ENCODE assay signal across 8 cellular contexts in the genomic region with DNA sequence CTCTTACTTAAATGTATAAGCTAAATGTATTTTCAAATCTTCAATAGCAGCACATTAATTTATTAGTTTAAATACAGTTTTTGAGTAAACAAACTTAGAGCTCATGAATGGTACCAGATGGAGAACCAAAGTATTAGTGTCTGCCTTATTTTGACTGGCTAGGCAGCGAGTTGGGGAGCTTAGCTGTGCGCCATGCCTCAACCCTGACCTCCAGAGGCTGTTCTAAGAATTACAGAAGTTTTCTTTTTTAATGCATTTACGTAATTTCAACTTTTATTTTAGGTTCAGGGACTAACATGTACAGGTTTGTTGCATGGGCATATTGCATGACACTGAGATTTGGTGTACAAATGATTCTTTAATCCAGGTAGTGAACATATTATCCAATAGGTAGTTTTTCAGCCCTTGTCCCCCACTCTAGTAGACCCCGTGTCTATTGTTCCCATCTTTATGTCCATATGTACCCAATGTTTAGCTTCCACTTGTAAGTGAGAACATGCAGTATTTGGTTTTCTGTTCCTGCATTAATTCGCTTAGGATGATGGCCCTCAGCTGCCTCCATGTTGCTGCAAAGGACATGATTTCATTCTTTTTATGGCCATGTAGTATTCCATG.
DNase-seq lines count a peak whose midpoint lies in the region; ATAC-seq and TF ChIP-seq lines count a peak whose summit lies in the region.

No MANE protein-coding gene starts in this region.

- ATAC-seq in GM19043 (IDR thresholded peaks at IDR 0.05; ENCODE audit: low read depth, unreplicated experiment) (peak; percentile 81), HG03108 (IDR thresholded peaks at IDR 0.05; ENCODE audit: unreplicated experiment) (peak; percentile 81)
- peak; percentile 48 for ATAC-seq in stimulated activated memory B cell treated with anti-CD40 and anti-IgM and Interleukin-4, amounts not matched to agents 10 μg/mL and 1 μg/mL and 100 μg/mL, for 72 hours

- TF ChIP-seq POLR2A in ovary (IDR thresholded peaks at IDR 0.05) = no peak

- TF ChIP-seq CTCF in OCI-LY3 (IDR thresholded peaks at IDR 0.05; ENCODE audit: low read depth, low read length) (peak; percentile 83), fibroblast of mammary gland (conservative IDR thresholded peaks at IDR 0.05; ENCODE audit: control insufficient read depth, insufficient read depth, low read depth, low read length) (peak; percentile 88), ovary (IDR thresholded peaks at IDR 0.05) (no peak)

- H3K36me3 ChIP-seq in OCI-LY3 (replicated peaks; ENCODE audit: low read depth, low read length) = no peaks in the 10 kb centered on the region
- H3K36me3 ChIP-seq in ovary = no peaks in the 10 kb centered on the region

- no peaks in the 10 kb centered on the region for H4K20me1 ChIP-seq in OCI-LY3 (ENCODE audit: insufficient read depth, low read length)

- H3K4me3 Mint-ChIP-seq in stimulated activated memory B cell treated with anti-CD40 and anti-IgM and Interleukin-4, amounts not matched to agents 10 μg/mL and 1 μg/mL and 100 μg/mL, for 72 hours = no peak overlapping the region

- H3K27me3 ChIP-seq in OCI-LY3 (ENCODE audit: low read depth, low read length) (no peaks in the 10 kb centered on the region), ovary (no peaks in the 10 kb centered on the region)

- H3K36me3 Mint-ChIP-seq in stimulated activated memory B cell treated with anti-CD40 and anti-IgM and Interleukin-4, amounts not matched to agents 10 μg/mL and 1 μg/mL and 100 μg/mL, for 72 hours = no peaks in the 10 kb centered on the region

- H3K27ac Mint-ChIP-seq in stimulated activated memory B cell treated with anti-CD40 and anti-IgM and Interleukin-4, amounts not matched to agents 10 μg/mL and 1 μg/mL and 100 μg/mL, for 72 hours = no peak overlapping the region

- peak overlapping the region; percentile 30 for H3K4me3 ChIP-seq in OCI-LY3 (ENCODE audit: low read length)
- no peak overlapping the region for H3K4me3 ChIP-seq in fibroblast of mammary gland (ENCODE audit: control insufficient read depth, low read depth, low read length)
- H3K4me3 ChIP-seq in ovary = no peak overlapping the region

- no peak overlapping the region for H3K9ac ChIP-seq in OCI-LY3 (ENCODE audit: low read length)

- no peaks in the 10 kb centered on the region for H3K4me1 Mint-ChIP-seq in stimulated activated memory B cell treated with anti-CD40 and anti-IgM and Interleukin-4, amounts not matched to agents 10 μg/mL and 1 μg/mL and 100 μg/mL, for 72 hours

- no peak for TF ChIP-seq EP300 in ovary (IDR thresholded peaks at IDR 0.05)

- H3K79me2 ChIP-seq in OCI-LY3 (ENCODE audit: low read length) = no peaks in the 10 kb centered on the region

- no peak overlapping the region for H2AFZ ChIP-seq in OCI-LY3 (ENCODE audit: low read depth, low read length)

- H3K4me2 ChIP-seq in OCI-LY3 (ENCODE audit: low read length) = peak overlapping the region; percentile 55

- peak; percentile 28 for DNase-seq in DMS114 treated with DMSO at 0.1 percent for 48 hours (lab: John Stamatoyannopoulos, UW; ENCODE audit: unreplicated experiment)
- DNase-seq in fibroblast of mammary gland (ENCODE audit: low read depth) = peak; percentile 63
- DNase-seq in activated naive CD4-positive, alpha-beta T cell treated with Interleukin-2 at 50 U/mL for 16 hours = no peak
- no peak for DNase-seq in ovary

- H3K27me3 Mint-ChIP-seq in stimulated activated memory B cell treated with anti-CD40 and anti-IgM and Interleukin-4, amounts not matched to agents 10 μg/mL and 1 μg/mL and 100 μg/mL, for 72 hours = no peaks in the 10 kb centered on the region

- no peak overlapping the region for H3K27ac ChIP-seq in OCI-LY3 (ENCODE audit: low read length)
- no peak overlapping the region for H3K27ac ChIP-seq in ovary

- 64 to 66% (median 66%) methylated on average over 5 of the region's 5 CpGs for WGBS in ovary, 3 donors

- peaks cover 3% of the 10 kb centered on the region for H3K9me3 Mint-ChIP-seq in stimulated activated memory B cell treated with anti-CD40 and anti-IgM and Interleukin-4, amounts not matched to agents 10 μg/mL and 1 μg/mL and 100 μg/mL, for 72 hours

- H3K9me3 ChIP-seq in OCI-LY3 (ENCODE audit: insufficient read depth, low read length) = no peaks in the 10 kb centered on the region
- H3K9me3 ChIP-seq in ovary = no peaks in the 10 kb centered on the region

- intact Hi-C loops in ovary (cut with DNase I) = no loop called here

- H3K4me1 ChIP-seq in OCI-LY3 (ENCODE audit: low read length) (no peaks in the 10 kb centered on the region), ovary (ENCODE audit: insufficient read depth) (no peaks in the 10 kb centered on the region)

Comparison
In these comparisons a context has a peak if more than half of its experiments do, and no peak if none do; other contexts are left out.
1. DNase-seq: peak in DMS114 treated with DMSO at 0.1 percent for 48 hours (single experiment) and fibroblast of mammary gland (single experiment); none in activated naive CD4-positive, alpha-beta T cell treated with Interleukin-2 at 50 U/mL for 16 hours (single experiment) and ovary (0 of 5).
2. CTCF ChIP-seq: peak in OCI-LY3 (single experiment) and fibroblast of mammary gland (single experiment); none in ovary (0 of 3).
3. Peak in every context shown above with its lines, with median percentiles within 50 percentile points of each other: ATAC-seq.